1 cellular context compared by ENCODE assay signal in genomic region chr11:74011360-74012071, GRCh38.
TF ChIP-seq lines count a peak whose summit lies in the region.

No MANE protein-coding gene starts in this region.

TF ChIP-seq in K562, 482 proteins besides CTCF, POLR2A, EP300 and RAD21 (continued from another document and continues in another):
- TF ChIP-seq CHD7 (IDR thresholded peaks at IDR 0.05; ENCODE audit: low read depth, low read length) (no peak), MAZ (CRISPR knock-in tag; conservative IDR thresholded peaks at IDR 0.05 in 1 of 2, IDR thresholded peaks at IDR 0.05 in 1 of 2) (peak; percentile 83 to 84), E2F8 (IDR thresholded peaks at IDR 0.05; ENCODE audit: low read depth, partially characterized antibody) (peak; percentile 61), RUNX1 (IDR thresholded peaks at IDR 0.05; ENCODE audit: low read depth) (peak; percentile 89; the same call in 1 of the 2 replicates), HMGN3 (IDR thresholded peaks at IDR 0.05; ENCODE audit: borderline replicate concordance, extremely low read depth, insufficient read length, low read depth, low read length) (peak; percentile 39), NFRKB (IDR thresholded peaks at IDR 0.05; ENCODE audit: low read depth) (peak; percentile 3; the same call in 1 of the 2 replicates), RBM14 (IDR thresholded peaks at IDR 0.05; ENCODE audit: borderline replicate concordance, insufficient read depth, low read depth, low read length) (no peak), HLTF (IDR thresholded peaks at IDR 0.05) (peak; percentile 77; the same call in 1 of the 2 replicates), ZNF277 (CRISPR knock-in tag; IDR thresholded peaks at IDR 0.05; ENCODE audit: borderline replicate concordance) (no peak), ATF6 (CRISPR knock-in tag; IDR thresholded peaks at IDR 0.05) (peak; percentile 97), ZNF354B (CRISPR knock-in tag; IDR thresholded peaks at IDR 0.05) (peak; percentile 64; the same call in 1 of the 2 replicates), ATF1 (CRISPR knock-in tag; IDR thresholded peaks at IDR 0.05) (no peak), ATF1 (tag; IDR thresholded peaks at IDR 0.05) (peak; percentile 81), CTCFL (IDR thresholded peaks at IDR 0.05; ENCODE audit: borderline replicate concordance, insufficient read depth, low read depth, low read length, poor library complexity, severe bottlenecking) (no peak), USF2 (CRISPR knock-in tag; IDR thresholded peaks at IDR 0.05) (no peak), U2AF1 (optimal IDR thresholded peaks at IDR 0.05; ENCODE audit: low read depth, low read length) (no peak), ZFP36 (IDR thresholded peaks at IDR 0.05; ENCODE audit: low read depth, low read length, partially characterized antibody) (peak; percentile 100), TFE3 (CRISPR knock-in tag; IDR thresholded peaks at IDR 0.05) (no peak), KAT7 (CRISPR knock-in tag; IDR thresholded peaks at IDR 0.05; ENCODE audit: borderline replicate concordance) (0 out of 2 replicates have a peak, but pooled peaks have one; percentile 37), ZNF384 (IDR thresholded peaks at IDR 0.05; ENCODE audit: low read depth, low read length) (no peak), MTA1 (IDR thresholded peaks at IDR 0.05; ENCODE audit: borderline replicate concordance) (peak; percentile 66), IRF1 (CRISPR knock-in tag; IDR thresholded peaks at IDR 0.05; ENCODE audit: borderline replicate concordance) (no peak), E2F3 (CRISPR knock-in tag; IDR thresholded peaks at IDR 0.05) (no peak; the same call in 1 of the 2 replicates), ATF2 (CRISPR knock-in tag; IDR thresholded peaks at IDR 0.05) (no peak), ZFP30 (CRISPR knock-in tag; IDR thresholded peaks at IDR 0.05; ENCODE audit: borderline replicate concordance) (no peak)
